ENCODE assay signal across 8 cellular contexts in genomic region chr12:6849976-6850560, GRCh38. TPM values are rescaled to one million over a fixed set of nuclear protein-coding genes. Genes with fewer than 3 reads are reported as not detected.
A peak's percentile ranks its signal among the peaks of the same experiment; 100 is the strongest.
DNase-seq lines count a peak whose midpoint lies in the region; ATAC-seq and TF ChIP-seq lines count a peak whose summit lies in the region.
"Had no signal": no experiment of that assay in that cellular context is flagged by ENCODE, and none has a peak within 500 bp of the region (broad histone marks: within the 10 kb centered on the region; RNA-seq: fewer than 3 reads in every experiment).

No MANE protein-coding gene starts in this region.

- peaks cover 24% of the 10 kb centered on the region for H3K4me1 ChIP-seq in A673 (ENCODE audit: insufficient read depth, low read length, poor library complexity, severe bottlenecking)
- peaks cover 4 to 9% of the 10 kb centered on the region in 2 donors for H3K4me1 ChIP-seq in esophagus (ENCODE audit: control insufficient read depth in 2 of 2, insufficient read depth in 2 of 2, low read length in 1 of 2)
- peaks cover 28% of the 10 kb centered on the region for H3K4me1 ChIP-seq in body of pancreas

- TF ChIP-seq CTCF in A673 (conservative IDR thresholded peaks at IDR 0.05; ENCODE audit: low read depth, low read length) (no peak), body of pancreas (IDR thresholded peaks at IDR 0.05) (no peak)

- peak overlapping the region; percentile 81 for H3K27ac ChIP-seq in A673 (ENCODE audit: low read depth, low read length, poor library complexity, severe bottlenecking)
- H3K27ac ChIP-seq in esophagus (ENCODE audit: low read depth in 2 of 2, low read length in 1 of 2): no peak overlapping the region
- no peak overlapping the region for H3K27ac ChIP-seq in body of pancreas

- no peak for ATAC-seq in body of pancreas

- no TSS peak for BruUV-seq in A673 (replicated peaks; lab: Mats Ljungman, UMichigan)

- intact Hi-C loops in A673 (cut with micrococcal nuclease; ENCODE audit: unreplicated experiment): no loop called here
- intact Hi-C loops in body of pancreas (cut with DNase I): no loop called here

- POLR2A ChIA-PET in A673 (lab: Charles Lee; ENCODE audit: low non-redundant PET): no interaction called here

- DNase-seq in A673 (ENCODE audit: low spot score): no peak
- no peak for DNase-seq in Jurkat, Clone E6-1 (ENCODE audit: low read depth, low spot score)
- no peak for DNase-seq in body of pancreas
- no peak for DNase-seq in SW 1271 (lab: John Stamatoyannopoulos, UW)
- no peak for DNase-seq in effector CD8-positive, alpha-beta T cell (lab: John Stamatoyannopoulos, UW)
- DNase-seq: activated CD4-positive, alpha-beta T cell treated with anti-CD3 and anti-CD28 coated beads for 48 hours; NCI-H1694 treated with DMSO at 0.1 percent for 48 hours had no signal

- no peaks in the 10 kb centered on the region for H3K27me3 ChIP-seq in A673 (replicated peaks; ENCODE audit: insufficient read depth, low read depth, low read length, poor library complexity)
- H3K27me3 ChIP-seq in esophagus (ENCODE audit: control insufficient read depth in 1 of 2, insufficient read depth in 2 of 2, low read length in 2 of 2): no peaks in the 10 kb centered on the region
- H3K27me3 ChIP-seq in body of pancreas: no peaks in the 10 kb centered on the region

- no peak for TF ChIP-seq POLR2A in body of pancreas (IDR thresholded peaks at IDR 0.05)

- 68 to 81% methylated on average over 10 of the region's 10 CpGs for WGBS in esophagus, 2 donors
- 71 to 72% methylated on average over 10 of the region's 10 CpGs for WGBS in body of pancreas, 2 donors

- no peaks in the 10 kb centered on the region for H3K9me3 ChIP-seq in A673 (ENCODE audit: low read depth, low read length, poor library complexity, severe bottlenecking)
- no peaks in the 10 kb centered on the region for H3K9me3 ChIP-seq in esophagus (ENCODE audit: control insufficient read depth in 2 of 2, insufficient read depth in 1 of 2, low read depth in 1 of 2, low read length in 1 of 2)
- H3K9me3 ChIP-seq in body of pancreas: no peaks in the 10 kb centered on the region

- H3K36me3 ChIP-seq in A673 (ENCODE audit: insufficient read depth, low read length, poor library complexity, severe bottlenecking): peaks cover 48% of the 10 kb centered on the region
- peaks cover 0 to 3% of the 10 kb centered on the region in 2 donors for H3K36me3 ChIP-seq in esophagus (ENCODE audit: control insufficient read depth in 2 of 2, insufficient read depth in 2 of 2, low read length in 1 of 2)
- H3K36me3 ChIP-seq in body of pancreas (replicated peaks in 1 of 2; ENCODE audit: insufficient read depth in 1 of 2, low read depth in 2 of 2): no peaks in the 10 kb centered on the region

- peak overlapping the region; percentile 67 for H3K4me3 ChIP-seq in A673 (ENCODE audit: low read depth, low read length, poor library complexity, severe bottlenecking)
- peak overlapping the region; percentile 92 for H3K4me3 ChIP-seq in Jurkat, Clone E6-1 (ENCODE audit: low read length)
- peak overlapping the region; percentile 22 to 70 for H3K4me3 ChIP-seq in esophagus (ENCODE audit: low read depth in 1 of 2, low read length in 2 of 2)
- no peak overlapping the region for H3K4me3 ChIP-seq in body of pancreas

- CTCF ChIA-PET in A673 (lab: Charles Lee): no interaction called here

RNA-seq across cellular contexts. Expression of gene CDCA3, which starts 1.0 kb away (rescaled TPM):
- total RNA-seq in A673 (2021): 98.0 and 107 TPM in 2 replicates
- 103 TPM for polyA plus RNA-seq in Jurkat, Clone E6-1 (2012; ENCODE audit: insufficient read depth, insufficient read length)
- polyA plus RNA-seq in esophagus: 10 to 100 TPM; 14.6 to 19.3 TPM
- 1 to 10 TPM in 1 of 2 donors, under 1 TPM in 1; 0.52 to 2.3 TPM for total RNA-seq in body of pancreas

RNA-seq across cellular contexts. Expression of gene USP5, which starts 1.9 kb away (rescaled TPM):
- total RNA-seq in A673 (2021) (209 and 224 TPM in 2 replicates), body of pancreas (10 to 100 TPM; 18.2 to 60.6 TPM)
- polyA plus RNA-seq in Jurkat, Clone E6-1 (2012; ENCODE audit: insufficient read depth, insufficient read length): 50.6 TPM
- 10 to 100 TPM; 21.4 to 40.7 TPM for polyA plus RNA-seq in esophagus

RNA-seq across cellular contexts. Expression of gene GNB3, which starts 9.3 kb away (rescaled TPM):
- total RNA-seq in A673 (2021): 20.7 and 21.8 TPM in 2 replicates
- 6.6 TPM for polyA plus RNA-seq in Jurkat, Clone E6-1 (2012; ENCODE audit: insufficient read depth, insufficient read length)
- polyA plus RNA-seq in esophagus: 1 to 10 TPM; 1.1 to 1.3 TPM
- under 1 TPM; 0.33 to 0.52 TPM for total RNA-seq in body of pancreas

RNA-seq across cellular contexts. Expression of gene TPI1, which starts 17.3 kb away (rescaled TPM):
- total RNA-seq in A673 (2021) (1,240 and 1,277 TPM in 2 replicates), body of pancreas (100 to 1,000 TPM; 134 to 152 TPM)
- 825 TPM for polyA plus RNA-seq in Jurkat, Clone E6-1 (2012; ENCODE audit: insufficient read depth, insufficient read length)
- polyA plus RNA-seq in esophagus: 100 to 1,000 TPM; 404 to 939 TPM

RNA-seq across cellular contexts. Expression of gene P3H3, which starts 21.9 kb away (rescaled TPM):
- total RNA-seq in A673 (2021) (45.3 and 45.6 TPM in 2 replicates), body of pancreas (10 to 100 TPM; 17.6 to 43.2 TPM)
- polyA plus RNA-seq in Jurkat, Clone E6-1 (2012; ENCODE audit: insufficient read depth, insufficient read length): 7.4 TPM
- 1 to 10 TPM; 3.4 to 3.9 TPM for polyA plus RNA-seq in esophagus

Comparison
In these comparisons a context has a peak if more than half of its experiments do, and no peak if none do; other contexts are left out.
1. H3K4me3 ChIP-seq: peak in A673 (single experiment), Jurkat, Clone E6-1 (single experiment) and esophagus (2 of 2); none in body of pancreas (0 of 2).
2. RNA of gene CDCA3, which starts 1.0 kb away (total RNA-seq): 98.0 to 107 TPM in A673; 0.52 to 2.3 TPM in body of pancreas; every median in the first group is over 10 times any median in the second.
3. RNA of gene GNB3, which starts 9.3 kb away (total RNA-seq): 20.7 to 21.8 TPM in A673; 0.33 to 0.52 TPM in body of pancreas; every median in the first group is over 10 times any median in the second.